1 cellular context compared by ENCODE assay signal in the genomic region with DNA sequence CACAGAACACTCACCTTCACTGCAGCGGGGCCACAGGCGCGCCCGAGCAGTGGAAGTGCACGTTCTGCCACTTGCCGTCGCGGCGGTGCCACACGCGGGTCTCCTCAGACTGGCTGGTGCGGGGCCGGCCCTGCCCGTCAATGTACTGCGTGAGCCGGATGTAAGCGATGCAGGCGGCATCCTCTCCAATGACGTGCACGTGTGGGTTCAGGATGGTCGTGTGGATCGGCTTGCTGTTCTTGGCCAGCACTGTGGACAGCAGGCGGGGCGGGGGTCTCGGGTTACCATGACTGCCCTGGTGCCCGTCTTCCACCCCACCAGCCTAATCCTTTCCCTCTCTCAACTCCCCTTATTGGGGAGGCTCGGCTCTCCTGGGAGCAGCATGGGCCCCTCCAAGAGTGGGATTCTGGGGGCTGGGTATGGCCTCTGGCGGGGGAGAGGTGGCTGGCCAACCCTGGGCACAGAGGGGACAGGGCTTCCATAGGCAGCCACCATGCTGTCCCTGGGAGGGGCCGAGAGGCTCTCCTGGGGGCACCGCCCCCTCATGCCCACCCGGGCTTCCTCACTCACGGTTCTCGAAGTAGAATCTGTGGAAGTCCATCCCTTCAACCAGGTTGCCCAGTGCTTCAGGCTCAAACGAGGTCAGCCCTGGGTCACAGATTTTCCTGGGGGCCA.
TF ChIP-seq lines count a peak whose summit lies in the region.

No MANE protein-coding gene starts in this region.

TF ChIP-seq in HepG2, 621 proteins besides CTCF, POLR2A, EP300 and RAD21:
- TF ChIP-seq ZXDC (CRISPR knock-in tag; IDR thresholded peaks at IDR 0.05), result no peak
